1 cellular context compared by ENCODE assay signal in genomic region chr15:68528891-68529290, GRCh38.
TF ChIP-seq lines count a peak whose summit lies in the region.

No MANE protein-coding gene starts in this region.

TF ChIP-seq in endothelial cell of umbilical vein, 7 proteins besides CTCF, POLR2A, EP300 and RAD21:
- TF ChIP-seq MAX (IDR thresholded peaks at IDR 0.05; ENCODE audit: insufficient read depth, insufficient read length) (no peak), GATA2 (IDR thresholded peaks at IDR 0.05; ENCODE audit: insufficient read depth, insufficient read length, low read depth, low read length) (peak; percentile 89), MYC (IDR thresholded peaks at IDR 0.05; ENCODE audit: low read depth, low read length) (no peak), POLR2AphosphoS5 (IDR thresholded peaks at IDR 0.05; ENCODE audit: insufficient read depth, low read depth, low read length) (no peak), JUN (IDR thresholded peaks at IDR 0.05; ENCODE audit: borderline replicate concordance, insufficient read depth, insufficient read length, low read depth) (no peak), EZH2 (IDR thresholded peaks at IDR 0.05; ENCODE audit: borderline replicate concordance, low read depth, low read length, severe bottlenecking) (no peak), FOS (IDR thresholded peaks at IDR 0.05; ENCODE audit: borderline replicate concordance, insufficient read depth, low read length) (peak; percentile 10)
